In the genomic region with DNA sequence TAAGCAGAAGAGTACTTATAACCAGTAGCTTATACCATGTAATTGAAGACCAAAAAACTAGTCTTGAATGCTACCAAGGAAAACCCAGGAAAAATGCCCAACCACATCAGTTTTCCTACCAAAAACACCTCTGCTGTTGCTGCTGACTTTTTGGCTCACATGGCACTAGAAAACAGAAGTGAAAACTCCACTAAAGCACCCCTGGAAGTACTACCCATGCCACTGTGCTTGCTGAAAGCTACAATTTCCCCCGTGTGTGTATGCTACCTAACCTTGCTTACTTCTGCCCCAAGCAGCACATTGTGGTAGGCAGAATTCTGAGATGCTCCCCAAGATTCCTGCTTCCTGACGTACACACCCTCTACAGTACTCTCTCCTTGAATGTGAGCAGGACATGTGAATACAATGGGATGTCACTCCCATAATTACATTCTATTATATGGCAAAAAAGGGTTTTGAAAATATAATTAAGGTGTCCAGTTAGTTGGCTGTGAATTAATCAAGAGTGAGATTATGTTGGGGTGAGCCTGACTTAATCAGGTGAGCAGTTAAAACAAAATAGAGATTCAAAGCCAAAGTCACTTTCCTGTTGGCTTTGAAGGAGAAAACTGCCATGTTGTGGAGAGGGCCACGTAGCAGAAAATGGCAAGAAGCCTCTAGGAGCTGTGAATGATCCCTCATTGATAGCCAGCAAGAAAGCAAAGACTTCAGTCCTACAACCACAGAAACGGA, we compare ENCODE assay signal across 1 cellular context.
TF ChIP-seq lines count a peak whose summit lies in the region.

No MANE protein-coding gene starts in this region.

TF ChIP-seq in GM12878, 131 proteins besides CTCF, POLR2A, EP300 and RAD21 (continued from another document):
- TF ChIP-seq MLLT1 (IDR thresholded peaks at IDR 0.05) (peak; percentile 8; the same call in 1 of the 2 replicates), NRF1 (conservative IDR thresholded peaks at IDR 0.05; ENCODE audit: low read depth, low read length) (no peak), TARDBP (IDR thresholded peaks at IDR 0.05; ENCODE audit: borderline replicate concordance) (no peak), EED (IDR thresholded peaks at IDR 0.05; ENCODE audit: low read depth) (peak; percentile 82), CHD4 (IDR thresholded peaks at IDR 0.05) (no peak), NR2C2 (IDR thresholded peaks at IDR 0.05; ENCODE audit: borderline replicate concordance, control insufficient read depth, insufficient read length, low read depth) (no peak), POU2F2 (IDR thresholded peaks at IDR 0.05; ENCODE audit: borderline replicate concordance, low read depth, low read length) (no peak), MYB (IDR thresholded peaks at IDR 0.05; ENCODE audit: borderline replicate concordance, low read depth, low read length) (no peak), IKZF1 (conservative IDR thresholded peaks at IDR 0.05) (peak; percentile 90), NR2F1 (conservative IDR thresholded peaks at IDR 0.05) (0 out of 2 replicates have a peak, but pooled peaks have one; percentile 9), SP1 (IDR thresholded peaks at IDR 0.05; ENCODE audit: low read depth, low read length) (no peak), PML (IDR thresholded peaks at IDR 0.05; ENCODE audit: low read length) (no peak), SRF (IDR thresholded peaks at IDR 0.05; ENCODE audit: low read depth in 2 of 2, low read length in 2 of 2) (no peak), BHLHE40 (IDR thresholded peaks at IDR 0.05; ENCODE audit: borderline replicate concordance in 1 of 2, low read depth in 2 of 2, low read length in 1 of 2) (peak; percentile 30 to 33; a peak in 1 of 4 replicates), ZBED1 (IDR thresholded peaks at IDR 0.05; ENCODE audit: borderline replicate concordance) (0 out of 2 replicates have a peak, but pooled peaks have one; percentile 74), CREM (IDR thresholded peaks at IDR 0.05; ENCODE audit: low read depth) (no peak), YY1 (IDR thresholded peaks at IDR 0.05; ENCODE audit: low read depth, low read length) (peak; percentile 34; the same call in 1 of the 2 replicates), YBX1 (IDR thresholded peaks at IDR 0.05) (no peak), JUNB (IDR thresholded peaks at IDR 0.05) (no peak; the same call in 1 of the 2 replicates), IRF4 (IDR thresholded peaks at IDR 0.05; ENCODE audit: low read depth, low read length) (peak; percentile 45; the same call in 1 of the 2 replicates), HCFC1 (IDR thresholded peaks at IDR 0.05; ENCODE audit: low read length) (no peak), NFYA (IDR thresholded peaks at IDR 0.05; ENCODE audit: borderline replicate concordance, low read depth, low read length) (no peak), IKZF2 (IDR thresholded peaks at IDR 0.05) (peak; percentile 89 to 92), BMI1 (IDR thresholded peaks at IDR 0.05; ENCODE audit: borderline replicate concordance) (no peak), CHD2 (IDR thresholded peaks at IDR 0.05; ENCODE audit: borderline replicate concordance, low read depth, low read length) (no peak), PBX3 (IDR thresholded peaks at IDR 0.05; ENCODE audit: insufficient replicate concordance, low read depth, low read length) (no peak), TCF7 (IDR thresholded peaks at IDR 0.05; ENCODE audit: borderline replicate concordance) (no peak), RUNX3 (IDR thresholded peaks at IDR 0.05; ENCODE audit: low read length) (peak; percentile 45)
- TF ChIP-seq, protein P1, sequence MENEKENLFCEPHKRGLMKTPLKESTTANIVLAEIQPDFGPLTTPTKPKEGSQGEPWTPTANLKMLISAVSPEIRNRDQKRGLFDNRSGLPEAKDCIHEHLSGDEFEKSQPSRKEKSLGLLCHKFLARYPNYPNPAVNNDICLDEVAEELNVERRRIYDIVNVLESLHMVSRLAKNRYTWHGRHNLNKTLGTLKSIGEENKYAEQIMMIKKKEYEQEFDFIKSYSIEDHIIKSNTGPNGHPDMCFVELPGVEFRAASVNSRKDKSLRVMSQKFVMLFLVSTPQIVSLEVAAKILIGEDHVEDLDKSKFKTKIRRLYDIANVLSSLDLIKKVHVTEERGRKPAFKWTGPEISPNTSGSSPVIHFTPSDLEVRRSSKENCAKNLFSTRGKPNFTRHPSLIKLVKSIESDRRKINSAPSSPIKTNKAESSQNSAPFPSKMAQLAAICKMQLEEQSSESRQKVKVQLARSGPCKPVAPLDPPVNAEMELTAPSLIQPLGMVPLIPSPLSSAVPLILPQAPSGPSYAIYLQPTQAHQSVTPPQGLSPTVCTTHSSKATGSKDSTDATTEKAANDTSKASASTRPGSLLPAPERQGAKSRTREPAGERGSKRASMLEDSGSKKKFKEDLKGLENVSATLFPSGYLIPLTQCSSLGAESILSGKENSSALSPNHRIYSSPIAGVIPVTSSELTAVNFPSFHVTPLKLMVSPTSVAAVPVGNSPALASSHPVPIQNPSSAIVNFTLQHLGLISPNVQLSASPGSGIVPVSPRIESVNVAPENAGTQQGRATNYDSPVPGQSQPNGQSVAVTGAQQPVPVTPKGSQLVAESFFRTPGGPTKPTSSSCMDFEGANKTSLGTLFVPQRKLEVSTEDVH (IDR thresholded peaks at IDR 0.05; ENCODE audit: low read depth, partially characterized antibody) = no peak
- TF ChIP-seq, protein P2, sequence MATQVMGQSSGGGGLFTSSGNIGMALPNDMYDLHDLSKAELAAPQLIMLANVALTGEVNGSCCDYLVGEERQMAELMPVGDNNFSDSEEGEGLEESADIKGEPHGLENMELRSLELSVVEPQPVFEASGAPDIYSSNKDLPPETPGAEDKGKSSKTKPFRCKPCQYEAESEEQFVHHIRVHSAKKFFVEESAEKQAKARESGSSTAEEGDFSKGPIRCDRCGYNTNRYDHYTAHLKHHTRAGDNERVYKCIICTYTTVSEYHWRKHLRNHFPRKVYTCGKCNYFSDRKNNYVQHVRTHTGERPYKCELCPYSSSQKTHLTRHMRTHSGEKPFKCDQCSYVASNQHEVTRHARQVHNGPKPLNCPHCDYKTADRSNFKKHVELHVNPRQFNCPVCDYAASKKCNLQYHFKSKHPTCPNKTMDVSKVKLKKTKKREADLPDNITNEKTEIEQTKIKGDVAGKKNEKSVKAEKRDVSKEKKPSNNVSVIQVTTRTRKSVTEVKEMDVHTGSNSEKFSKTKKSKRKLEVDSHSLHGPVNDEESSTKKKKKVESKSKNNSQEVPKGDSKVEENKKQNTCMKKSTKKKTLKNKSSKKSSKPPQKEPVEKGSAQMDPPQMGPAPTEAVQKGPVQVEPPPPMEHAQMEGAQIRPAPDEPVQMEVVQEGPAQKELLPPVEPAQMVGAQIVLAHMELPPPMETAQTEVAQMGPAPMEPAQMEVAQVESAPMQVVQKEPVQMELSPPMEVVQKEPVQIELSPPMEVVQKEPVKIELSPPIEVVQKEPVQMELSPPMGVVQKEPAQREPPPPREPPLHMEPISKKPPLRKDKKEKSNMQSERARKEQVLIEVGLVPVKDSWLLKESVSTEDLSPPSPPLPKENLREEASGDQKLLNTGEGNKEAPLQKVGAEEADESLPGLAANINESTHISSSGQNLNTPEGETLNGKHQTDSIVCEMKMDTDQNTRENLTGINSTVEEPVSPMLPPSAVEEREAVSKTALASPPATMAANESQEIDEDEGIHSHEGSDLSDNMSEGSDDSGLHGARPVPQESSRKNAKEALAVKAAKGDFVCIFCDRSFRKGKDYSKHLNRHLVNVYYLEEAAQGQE (IDR thresholded peaks at IDR 0.05; ENCODE audit: low read depth, low read length) = no peak
- TF ChIP-seq, protein P3, sequence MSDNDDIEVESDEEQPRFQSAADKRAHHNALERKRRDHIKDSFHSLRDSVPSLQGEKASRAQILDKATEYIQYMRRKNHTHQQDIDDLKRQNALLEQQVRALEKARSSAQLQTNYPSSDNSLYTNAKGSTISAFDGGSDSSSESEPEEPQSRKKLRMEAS (IDR thresholded peaks at IDR 0.05; ENCODE audit: low read depth, low read length) = no peak
